In genomic region chr16:74727903-74728302, GRCh38 we compare ENCODE assay signal across 8 cellular contexts. TPM values are rescaled to one million over a fixed set of nuclear protein-coding genes. Genes with fewer than 3 reads are reported as not detected.
"Had no signal": no experiment of that assay in that cellular context is flagged by ENCODE, and none has a peak within 500 bp of the region (broad histone marks: within the 10 kb centered on the region; RNA-seq: fewer than 3 reads in every experiment).

No MANE protein-coding gene starts in this region.

- H3K27ac ChIP-seq: GM23248 had no signal

- H3K4me3 ChIP-seq: GM23248 had no signal

- DNase-seq: GM23248, GOT3, H9, HCEC 1CT, HFFc6, IMR-90, KBM-7 had no signal

RNA-seq across cellular contexts. Expression of gene FA2H, which starts 46.7 kb away (rescaled TPM):
- total RNA-seq: GM23248, H4, HFFc6, IMR-90 had no signal
- polyA plus RNA-seq: GM23248, IMR-90 had no signal
